In genomic region chr2:54619660-54620231, GRCh38 we compare ENCODE assay signal across 9 cellular contexts.
A peak's percentile ranks its signal among the peaks of the same experiment; 100 is the strongest.
DNase-seq lines count a peak whose midpoint lies in the region; ATAC-seq and TF ChIP-seq lines count a peak whose summit lies in the region.
"Had no signal": no experiment of that assay in that cellular context is flagged by ENCODE, and none has a peak within 500 bp of the region (broad histone marks: within the 10 kb centered on the region; RNA-seq: fewer than 3 reads in every experiment).

No MANE protein-coding gene starts in this region.

- peaks cover 51 to 55% of the 10 kb centered on the region in 2 donors for H3K36me3 Mint-ChIP-seq in stimulated activated naive B cell treated with anti-CD40 and anti-IgM and Interleukin-4, amounts not matched to agents 10 μg/mL and 1 μg/mL and 100 μg/mL, for 72 hours

- H3K36me3 ChIP-seq in KOPT-K1 (ENCODE audit: insufficient read depth, low read length) (peaks cover 99% of the 10 kb centered on the region), body of pancreas (replicated peaks in 1 of 2; ENCODE audit: insufficient read depth in 1 of 2, low read depth in 2 of 2) (peaks cover 0 to 15% of the 10 kb centered on the region in 2 donors), liver (ENCODE audit: control insufficient read depth in 4 of 4, insufficient read depth in 3 of 4, low read depth in 1 of 4, low read length in 3 of 4) (peaks cover 7 to 77% (median 64%) of the 10 kb centered on the region in 4 donors)

- DNase-seq in body of pancreas, result no peak
- DNase-seq in stimulated activated naive B cell treated with anti-CD40 and anti-IgM and Interleukin-4, amounts not matched to agents 10 μg/mL and 1 μg/mL and 100 μg/mL, for 72 hours, result no peak
- DNase-seq in activated CD8-positive, alpha-beta memory T cell treated with anti-CD3 and anti-CD28 coated beads for 24 hours, result no peak
- DNase-seq in GF-D8 (lab: John Stamatoyannopoulos, UW), result no peak
- DNase-seq: DMS 273 treated with DMSO at 0.1 percent for 48 hours had no signal

- H3K27ac ChIP-seq in KOPT-K1 (ENCODE audit: low read depth, low read length, poor library complexity, severe bottlenecking) (peak overlapping the region; percentile 55), body of pancreas (peak overlapping the region; percentile 33 to 64 (median 62)), liver (ENCODE audit: low read depth in 1 of 2, low read length in 2 of 2) (peak overlapping the region; percentile 12 to 44)
- H3K27ac ChIP-seq: KMS-11 had no signal

- H3K27me3 ChIP-seq in body of pancreas (no peaks in the 10 kb centered on the region), liver (ENCODE audit: control insufficient read depth in 4 of 4, insufficient read depth in 4 of 4, low read length in 3 of 4) (no peaks in the 10 kb centered on the region)

- no peak for ATAC-seq in body of pancreas
- no peak for ATAC-seq in stimulated activated naive B cell treated with anti-CD40 and anti-IgM and Interleukin-4, amounts not matched to agents 10 μg/mL and 1 μg/mL and 100 μg/mL, for 72 hours (replicated peaks)
- ATAC-seq in GM21390 (IDR thresholded peaks at IDR 0.05; ENCODE audit: unreplicated experiment), result no peak

- no peaks in the 10 kb centered on the region for H3K9me3 Mint-ChIP-seq in stimulated activated naive B cell treated with anti-CD40 and anti-IgM and Interleukin-4, amounts not matched to agents 10 μg/mL and 1 μg/mL and 100 μg/mL, for 72 hours

- no peak for TF ChIP-seq RAD21 in liver (IDR thresholded peaks at IDR 0.05)

- TF ChIP-seq CTCF in body of pancreas (IDR thresholded peaks at IDR 0.05) (no peak), liver (IDR thresholded peaks at IDR 0.05; ENCODE audit: low read depth, low read length, missing input control) (no peak)

- intact Hi-C loops in body of pancreas (cut with DNase I), result no loop called here

- 66 to 75% methylated on average over 9 of the region's 9 CpGs for WGBS in body of pancreas, 2 donors
- 87% methylated on average over 9 of the region's 9 CpGs for WGBS in liver

- no peak overlapping the region for H3K4me3 ChIP-seq in body of pancreas
- H3K4me3 ChIP-seq in liver (ENCODE audit: low read depth in 1 of 3, low read length in 3 of 3), result no peak overlapping the region

- H3K4me3 Mint-ChIP-seq in stimulated activated naive B cell treated with anti-CD40 and anti-IgM and Interleukin-4, amounts not matched to agents 10 μg/mL and 1 μg/mL and 100 μg/mL, for 72 hours, result no peak overlapping the region

- peaks cover 17 to 27% of the 10 kb centered on the region in 2 donors for H3K4me1 Mint-ChIP-seq in stimulated activated naive B cell treated with anti-CD40 and anti-IgM and Interleukin-4, amounts not matched to agents 10 μg/mL and 1 μg/mL and 100 μg/mL, for 72 hours

- H3K27ac Mint-ChIP-seq in stimulated activated naive B cell treated with anti-CD40 and anti-IgM and Interleukin-4, amounts not matched to agents 10 μg/mL and 1 μg/mL and 100 μg/mL, for 72 hours, result peak overlapping the region; percentile 56

- H3K27me3 Mint-ChIP-seq in stimulated activated naive B cell treated with anti-CD40 and anti-IgM and Interleukin-4, amounts not matched to agents 10 μg/mL and 1 μg/mL and 100 μg/mL, for 72 hours, result no peaks in the 10 kb centered on the region

- no peak overlapping the region for H3K9ac ChIP-seq in liver (ENCODE audit: low read depth in 1 of 2, low read length in 2 of 2)
- H3K9ac ChIP-seq: KMS-11 had no signal

- H3K4me1 ChIP-seq in body of pancreas (peaks cover 25% of the 10 kb centered on the region), liver (ENCODE audit: control insufficient read depth in 4 of 4, insufficient read depth in 4 of 4, low read length in 3 of 4) (peaks cover 6 to 38% (median 28%) of the 10 kb centered on the region in 4 donors)

- H3K9me3 ChIP-seq in KOPT-K1 (ENCODE audit: insufficient read depth, low read length, poor library complexity, severe bottlenecking) (no peaks in the 10 kb centered on the region), body of pancreas (no peaks in the 10 kb centered on the region), liver (ENCODE audit: control insufficient read depth in 4 of 4, low read length in 3 of 4) (no peaks in the 10 kb centered on the region)

- TF ChIP-seq POLR2A in body of pancreas (IDR thresholded peaks at IDR 0.05), result no peak

TF ChIP-seq in liver, 16 proteins besides CTCF, POLR2A, EP300 and RAD21:
- TF ChIP-seq MAX (IDR thresholded peaks at IDR 0.05) (no peak), REST (IDR thresholded peaks at IDR 0.05) (no peak), GABPA (IDR thresholded peaks at IDR 0.05 in 1 of 2, conservative IDR thresholded peaks at IDR 0.05 in 1 of 2) (no peak), FOXA2 (IDR thresholded peaks at IDR 0.05) (no peak), ZBTB33 (IDR thresholded peaks at IDR 0.05) (no peak), RXRA (IDR thresholded peaks at IDR 0.05) (no peak), EGR1 (IDR thresholded peaks at IDR 0.05; ENCODE audit: low read depth in 2 of 2) (no peak), FOXA1 (IDR thresholded peaks at IDR 0.05) (no peak), NR2F2 (IDR thresholded peaks at IDR 0.05) (no peak), ATF3 (IDR thresholded peaks at IDR 0.05) (no peak), JUND (IDR thresholded peaks at IDR 0.05) (no peak), SP1 (IDR thresholded peaks at IDR 0.05) (no peak), YY1 (IDR thresholded peaks at IDR 0.05) (no peak), HNF4A (conservative IDR thresholded peaks at IDR 0.05) (no peak), HNF4G (IDR thresholded peaks at IDR 0.05) (no peak), TAF1 (conservative IDR thresholded peaks at IDR 0.05) (no peak)
TF ChIP-seq in liver: peak in this region for 0.
